Comparison of ENCODE assay signal across 10 cellular contexts in genomic region chr18:21330122-21330701, GRCh38.
DNase-seq lines count a peak whose midpoint lies in the region; ATAC-seq and TF ChIP-seq lines count a peak whose summit lies in the region.
"Had no signal": no experiment of that assay in that cellular context is flagged by ENCODE, and none has a peak within 500 bp of the region (broad histone marks: within the 10 kb centered on the region; RNA-seq: fewer than 3 reads in every experiment).

No MANE protein-coding gene starts in this region.

- TF ChIP-seq CTCF in HFFc6 (IDR thresholded peaks at IDR 0.05), result no peak
- TF ChIP-seq CTCF in astrocyte of the cerebellum (IDR thresholded peaks at IDR 0.05; ENCODE audit: low read depth, low read length, missing control alignments), result no peak
- TF ChIP-seq CTCF in testis (IDR thresholded peaks at IDR 0.05), result no peak

- TF ChIP-seq POLR2A in testis (IDR thresholded peaks at IDR 0.05), result no peak

- peak overlapping the region; percentile 60 to 72 for H3K27ac ChIP-seq in testis
- H3K27ac ChIP-seq in effector memory CD4-positive, alpha-beta T cell (ENCODE audit: insufficient read depth, low read length, poor library complexity, severe bottlenecking), result no peak overlapping the region

- no peak for ATAC-seq in GM21447 (IDR thresholded peaks at IDR 0.05; ENCODE audit: unreplicated experiment)

- DNase-seq in HFFc6 (peak; percentile 79), astrocyte of the cerebellum (ENCODE audit: low read depth) (peak; percentile 76), islet precursor cell (peak; percentile 63), testis (peak; percentile 59)
- no peak for DNase-seq in activated CD4-positive, alpha-beta T cell treated with anti-CD3 and anti-CD28 coated beads, Interleukin-2, amount 10 ng/mL, durations not matched to agents 7 days and 5 days
- DNase-seq in activated T-cell treated with anti-CD3 and anti-CD28 coated beads, Interleukin-2, amount 50 U/mL, for 24 hours, result no peak
- no peak for DNase-seq in effector memory CD4-positive, alpha-beta T cell
- DNase-seq: NCI-H524 had no signal

- no peaks in the 10 kb centered on the region for H3K9me3 ChIP-seq in testis
- no peaks in the 10 kb centered on the region for H3K9me3 ChIP-seq in effector memory CD4-positive, alpha-beta T cell (ENCODE audit: control insufficient read depth, low read length)

- H3K4me3 ChIP-seq in astrocyte of the cerebellum (ENCODE audit: low read depth, low read length) (no peak overlapping the region), testis (no peak overlapping the region)
- H3K4me3 ChIP-seq in effector memory CD4-positive, alpha-beta T cell (ENCODE audit: insufficient read depth, low read depth, low read length, poor library complexity, severe bottlenecking), result no peak overlapping the region

- H3K4me1 ChIP-seq in testis, result peaks cover 17% of the 10 kb centered on the region
- H3K4me1 ChIP-seq in effector memory CD4-positive, alpha-beta T cell (ENCODE audit: control insufficient read depth, insufficient read depth, low read length, poor library complexity, severe bottlenecking), result no peaks in the 10 kb centered on the region

- CTCF ChIA-PET in activated CD4-positive, alpha-beta T cell treated with anti-CD3 and anti-CD28 coated beads, Interleukin-2, amount 10 ng/mL, durations not matched to agents 7 days and 5 days (lab: Charles Lee), result no interaction called here

- H3K9me3 Mint-ChIP-seq in HFFc6, result no peaks in the 10 kb centered on the region
- H3K9me3 Mint-ChIP-seq in activated CD4-positive, alpha-beta T cell treated with anti-CD3 and anti-CD28 coated beads, Interleukin-2, amount 10 ng/mL, durations not matched to agents 7 days and 5 days, result no peaks in the 10 kb centered on the region
- H3K9me3 Mint-ChIP-seq in activated T-cell treated with anti-CD3 and anti-CD28 coated beads, Interleukin-2, amount 50 U/mL, for 24 hours, result no peaks in the 10 kb centered on the region

- in situ Hi-C loops in astrocyte of the cerebellum (cut with HindIII; ENCODE audit: low sequenced_read_pairs), result no loop called here

- intact Hi-C loops in testis (cut with DNase I; ENCODE audit: low total_unique reads), result no loop called here

- H3K4me1 Mint-ChIP-seq in HFFc6 (ENCODE audit: low read depth), result peaks cover 32% of the 10 kb centered on the region
- H3K4me1 Mint-ChIP-seq in activated CD4-positive, alpha-beta T cell treated with anti-CD3 and anti-CD28 coated beads, Interleukin-2, amount 10 ng/mL, durations not matched to agents 7 days and 5 days, result no peaks in the 10 kb centered on the region
- no peaks in the 10 kb centered on the region for H3K4me1 Mint-ChIP-seq in activated T-cell treated with anti-CD3 and anti-CD28 coated beads, Interleukin-2, amount 50 U/mL, for 24 hours (ENCODE audit: low read depth)

- H3K27me3 Mint-ChIP-seq in HFFc6 (ENCODE audit: insufficient read depth), result no peaks in the 10 kb centered on the region; the same call in 1 of the 2 replicates
- peaks cover 3% of the 10 kb centered on the region for H3K27me3 Mint-ChIP-seq in activated CD4-positive, alpha-beta T cell treated with anti-CD3 and anti-CD28 coated beads, Interleukin-2, amount 10 ng/mL, durations not matched to agents 7 days and 5 days
- H3K27me3 Mint-ChIP-seq in activated T-cell treated with anti-CD3 and anti-CD28 coated beads, Interleukin-2, amount 50 U/mL, for 24 hours, result peaks cover 5% of the 10 kb centered on the region

- no peaks in the 10 kb centered on the region for H3K36me3 ChIP-seq in testis (ENCODE audit: low read depth, missing control alignments)
- H3K36me3 ChIP-seq in effector memory CD4-positive, alpha-beta T cell (ENCODE audit: control insufficient read depth, insufficient read depth, low read length), result no peaks in the 10 kb centered on the region

- H3K36me3 Mint-ChIP-seq in HFFc6 (ENCODE audit: low read depth), result no peaks in the 10 kb centered on the region
- H3K36me3 Mint-ChIP-seq in activated CD4-positive, alpha-beta T cell treated with anti-CD3 and anti-CD28 coated beads, Interleukin-2, amount 10 ng/mL, durations not matched to agents 7 days and 5 days (ENCODE audit: low read depth), result no peaks in the 10 kb centered on the region
- no peaks in the 10 kb centered on the region for H3K36me3 Mint-ChIP-seq in activated T-cell treated with anti-CD3 and anti-CD28 coated beads, Interleukin-2, amount 50 U/mL, for 24 hours (ENCODE audit: low read depth)
- H3K36me3 Mint-ChIP-seq: activated naive CD8-positive, alpha-beta T cell had no signal

- POLR2A ChIA-PET in activated CD4-positive, alpha-beta T cell treated with anti-CD3 and anti-CD28 coated beads, Interleukin-2, amount 10 ng/mL, durations not matched to agents 7 days and 5 days (lab: Charles Lee), result no interaction called here

- peak overlapping the region; percentile 61 for H3K27ac Mint-ChIP-seq in HFFc6
- H3K27ac Mint-ChIP-seq in activated CD4-positive, alpha-beta T cell treated with anti-CD3 and anti-CD28 coated beads, Interleukin-2, amount 10 ng/mL, durations not matched to agents 7 days and 5 days, result no peak overlapping the region
- no peak overlapping the region for H3K27ac Mint-ChIP-seq in activated T-cell treated with anti-CD3 and anti-CD28 coated beads, Interleukin-2, amount 50 U/mL, for 24 hours
- H3K27ac Mint-ChIP-seq: activated naive CD8-positive, alpha-beta T cell had no signal

- 22 to 26% methylated on average over 6 of the region's 6 CpGs for WGBS in testis, 2 donors

- H3K27me3 ChIP-seq in testis, result no peaks in the 10 kb centered on the region
- no peaks in the 10 kb centered on the region for H3K27me3 ChIP-seq in effector memory CD4-positive, alpha-beta T cell (replicated peaks; ENCODE audit: control insufficient read depth, insufficient read depth, low read length, poor library complexity, severe bottlenecking)

- peak overlapping the region; percentile 40 for H3K4me3 Mint-ChIP-seq in HFFc6
- no peak overlapping the region for H3K4me3 Mint-ChIP-seq in activated CD4-positive, alpha-beta T cell treated with anti-CD3 and anti-CD28 coated beads, Interleukin-2, amount 10 ng/mL, durations not matched to agents 7 days and 5 days
- H3K4me3 Mint-ChIP-seq in activated T-cell treated with anti-CD3 and anti-CD28 coated beads, Interleukin-2, amount 50 U/mL, for 24 hours, result no peak overlapping the region
- H3K4me3 Mint-ChIP-seq: activated naive CD8-positive, alpha-beta T cell had no signal

Comparison
In these comparisons a context has a peak if more than half of its experiments do, and no peak if none do; other contexts are left out.
1. DNase-seq: peak in HFFc6 (single experiment), astrocyte of the cerebellum (single experiment), islet precursor cell (single experiment) and testis (single experiment); none in activated CD4-positive, alpha-beta T cell treated with anti-CD3 and anti-CD28 coated beads, Interleukin-2, amount 10 ng/mL, durations not matched to agents 7 days and 5 days (single experiment), activated T-cell treated with anti-CD3 and anti-CD28 coated beads, Interleukin-2, amount 50 U/mL, for 24 hours (single experiment) and effector memory CD4-positive, alpha-beta T cell (0 of 3).